In the genomic region with DNA sequence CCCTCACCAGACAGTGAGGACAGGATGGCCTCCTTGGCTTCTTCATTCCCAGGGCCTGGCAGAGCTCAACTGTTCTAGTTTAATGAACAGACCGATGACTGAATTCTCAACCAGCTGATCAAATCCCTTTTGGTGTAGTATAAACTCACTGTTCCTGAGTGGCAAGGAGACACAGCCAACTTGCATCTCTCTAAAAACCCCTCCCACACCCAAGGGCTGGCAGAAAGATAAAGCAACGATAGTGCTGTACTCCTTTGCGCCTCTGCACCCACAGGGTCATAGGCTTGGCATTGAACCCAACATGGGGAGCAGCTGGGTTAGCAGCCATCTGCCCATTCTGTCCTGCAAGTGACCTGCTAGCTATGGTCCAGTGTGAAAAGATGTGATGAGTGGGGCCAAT, we compare ENCODE assay signal across 20 cellular contexts.
"Had no signal": no experiment of that assay in that cellular context is flagged by ENCODE, and none has a peak within 500 bp of the region (broad histone marks: within the 10 kb centered on the region; RNA-seq: fewer than 3 reads in every experiment).

No MANE protein-coding gene starts in this region.

- ATAC-seq: effector memory CD8-positive, alpha-beta T cell; foreskin keratinocyte; gastroesophageal sphincter; left cardiac atrium; left lobe of liver; left ventricle myocardium superior; lower lobe of right lung; mucosa of descending colon; naive thymus-derived CD8-positive, alpha-beta T cell had no signal

- H3K4me3 Mint-ChIP-seq: dendritic cell treated with granulocyte-macrophage colony-stimulating factor and Interleukin-4, amounts not matched to agents 40 ng/mL and 50 ng/mL, for 4 days; effector memory CD8-positive, alpha-beta T cell; endodermal cell; immature natural killer cell; mesothelial cell of epicardium; naive B cell; naive thymus-derived CD8-positive, alpha-beta T cell had no signal

- H3K36me3 Mint-ChIP-seq: naive B cell had no signal

- H3K9me3 Mint-ChIP-seq: dendritic cell treated with granulocyte-macrophage colony-stimulating factor and Interleukin-4, amounts not matched to agents 40 ng/mL and 50 ng/mL, for 4 days; effector memory CD8-positive, alpha-beta T cell; immature natural killer cell had no signal

- H3K27me3 Mint-ChIP-seq: dendritic cell treated with granulocyte-macrophage colony-stimulating factor and Interleukin-4, amounts not matched to agents 40 ng/mL and 50 ng/mL, for 4 days; effector memory CD8-positive, alpha-beta T cell; naive B cell; naive thymus-derived CD8-positive, alpha-beta T cell had no signal

- H3K27ac Mint-ChIP-seq: dendritic cell treated with granulocyte-macrophage colony-stimulating factor and Interleukin-4, amounts not matched to agents 40 ng/mL and 50 ng/mL, for 4 days; effector memory CD8-positive, alpha-beta T cell; endodermal cell; immature natural killer cell; mesothelial cell of epicardium had no signal

- DNase-seq: colonic mucosa; cortex of kidney; effector CD8-positive, alpha-beta T cell; effector memory CD8-positive, alpha-beta T cell; endodermal cell; foreskin keratinocyte; heart left ventricle; hypothalamus; immature natural killer cell; left cardiac atrium; left ventricle myocardium superior; lower lobe of right lung; mesenchymal stem cell; mucosa of descending colon; naive B cell; naive thymus-derived CD8-positive, alpha-beta T cell had no signal
